19 cellular contexts compared by ENCODE assay signal in genomic region chr5:120512068-120512467, GRCh38. TPM values are rescaled to one million over a fixed set of nuclear protein-coding genes. Genes with fewer than 3 reads are reported as not detected.
DNase-seq lines count a peak whose midpoint lies in the region; ATAC-seq and TF ChIP-seq lines count a peak whose summit lies in the region.
"Had no signal": no experiment of that assay in that cellular context is flagged by ENCODE, and none has a peak within 500 bp of the region (broad histone marks: within the 10 kb centered on the region; RNA-seq: fewer than 3 reads in every experiment).

No MANE protein-coding gene starts in this region.

- ATAC-seq in HG02571 (IDR thresholded peaks at IDR 0.05; ENCODE audit: unreplicated experiment) = no peak
- ATAC-seq in CD8-positive, alpha-beta T cell = no peak
- ATAC-seq: HCT116, SK-N-SH treated with all-trans-retinoic acid at 6 μM for 48 hours had no signal

- no peak overlapping the region for H3K4me3 Mint-ChIP-seq in CD8-positive, alpha-beta T cell
- H3K4me3 Mint-ChIP-seq: CD14-positive monocyte had no signal

- H3K9ac ChIP-seq in colonic mucosa (ENCODE audit: low read depth in 2 of 2, low read length in 2 of 2) = no peak overlapping the region

- no peak overlapping the region for H3K27ac ChIP-seq in colonic mucosa
- no peak overlapping the region for H3K27ac ChIP-seq in CD8-positive, alpha-beta T cell (ENCODE audit: low read depth, low read length)
- H3K27ac ChIP-seq: Peyer's patch had no signal

- H2AFZ ChIP-seq in neuron (ENCODE audit: low read depth, low read length) = peak overlapping the region; percentile 17

- no peak overlapping the region for H3K27ac Mint-ChIP-seq in CD8-positive, alpha-beta T cell

- CTCF ChIA-PET in CD8-positive, alpha-beta T cell (lab: Charles Lee) = no interaction called here

- no peaks in the 10 kb centered on the region for H3K27me3 ChIP-seq in neuron (ENCODE audit: insufficient read depth, low read length)
- no peaks in the 10 kb centered on the region for H3K27me3 ChIP-seq in colonic mucosa
- H3K27me3 ChIP-seq in CD8-positive, alpha-beta T cell (ENCODE audit: insufficient read depth, low read length) = no peaks in the 10 kb centered on the region
- H3K27me3 ChIP-seq: Peyer's patch had no signal

- DNase-seq in ELF-1 (ENCODE audit: low read depth, low spot score) = peak; percentile 77
- peak; percentile 26 for DNase-seq in SK-N-DZ (ENCODE audit: low spot score)
- peak; percentile 58 for DNase-seq in iPS DF 4.7 (ENCODE audit: extremely low read depth, low spot score)
- DNase-seq in colonic mucosa = no peak
- DNase-seq in CD8-positive, alpha-beta T cell = no peak
- no peak for DNase-seq in NAMALWA (ENCODE audit: low spot score)
- DNase-seq: DMS79, GF-D8, NCI-H1048, NCI-H1694, NCI-H446, NCI-H774, Peyer's patch, Right ventricle myocardium superior had no signal

- H3K4me1 ChIP-seq in neuron (ENCODE audit: insufficient read depth, low read length) (peaks cover 19% of the 10 kb centered on the region), colonic mucosa (no peaks in the 10 kb centered on the region)
- no peaks in the 10 kb centered on the region for H3K4me1 ChIP-seq in CD8-positive, alpha-beta T cell (ENCODE audit: insufficient read depth, low read length)
- H3K4me1 ChIP-seq: Peyer's patch had no signal

- POLR2A ChIA-PET in CD8-positive, alpha-beta T cell (lab: Charles Lee) = no interaction called here

- no peak overlapping the region for H3K4me3 ChIP-seq in neuron (ENCODE audit: low read length)
- H3K4me3 ChIP-seq in colonic mucosa = no peak overlapping the region
- no peak overlapping the region for H3K4me3 ChIP-seq in CD8-positive, alpha-beta T cell (ENCODE audit: low read depth, low read length)
- H3K4me3 ChIP-seq: Peyer's patch had no signal

- no peaks in the 10 kb centered on the region for H3K4me1 Mint-ChIP-seq in CD8-positive, alpha-beta T cell (ENCODE audit: low read depth)
- H3K4me1 Mint-ChIP-seq: CD14-positive monocyte had no signal

- no peaks in the 10 kb centered on the region for H3K36me3 ChIP-seq in neuron (ENCODE audit: insufficient read depth, low read length)
- H3K36me3 ChIP-seq in colonic mucosa = no peaks in the 10 kb centered on the region
- H3K36me3 ChIP-seq in CD8-positive, alpha-beta T cell (ENCODE audit: insufficient read depth, low read length) = no peaks in the 10 kb centered on the region
- H3K36me3 ChIP-seq: Peyer's patch had no signal

- intact Hi-C loops in colonic mucosa (cut with DNase I) = no loop called here
- intact Hi-C loops in CD8-positive, alpha-beta T cell (cut with DNase I, micrococcal nuclease) = no loop called here

- no peaks in the 10 kb centered on the region for H3K9me3 Mint-ChIP-seq in CD8-positive, alpha-beta T cell

- H3K9me3 ChIP-seq in neuron (ENCODE audit: low read length) = no peaks in the 10 kb centered on the region
- no peaks in the 10 kb centered on the region for H3K9me3 ChIP-seq in colonic mucosa
- H3K9me3 ChIP-seq in CD8-positive, alpha-beta T cell (ENCODE audit: low read length) = no peaks in the 10 kb centered on the region
- H3K9me3 ChIP-seq: Peyer's patch had no signal

- no peak for TF ChIP-seq CTCF in colonic mucosa (IDR thresholded peaks at IDR 0.05)
- TF ChIP-seq CTCF in CD8-positive, alpha-beta T cell (IDR thresholded peaks at IDR 0.05) = no peak

- H3K36me3 Mint-ChIP-seq in CD8-positive, alpha-beta T cell = no peaks in the 10 kb centered on the region
- H3K36me3 Mint-ChIP-seq: CD14-positive monocyte had no signal

- H3K27me3 Mint-ChIP-seq in CD8-positive, alpha-beta T cell (ENCODE audit: low read depth) = no peaks in the 10 kb centered on the region

RNA-seq across cellular contexts. Expression of gene PRR16, which starts 48.0 kb away (rescaled TPM):
- polyA plus RNA-seq in SK-N-DZ (2014; cell fraction: cytosol; rRNA removed) = 0.96 and 1.3 TPM in 2 replicates
- polyA plus RNA-seq in SK-N-DZ (2014; cell fraction: nucleus; rRNA removed) = 0.10 and 0.30 TPM in 2 replicates
- 1 to 10 TPM; 1.2 to 1.4 TPM for total RNA-seq in colonic mucosa
- total RNA-seq in CD8-positive, alpha-beta T cell = not detected

Comparison
In these comparisons a context has a peak if more than half of its experiments do, and no peak if none do; other contexts are left out.
1. DNase-seq: peak in ELF-1 (single experiment), SK-N-DZ (single experiment) and iPS DF 4.7 (single experiment); none in colonic mucosa (single experiment), CD8-positive, alpha-beta T cell (0 of 7) and NAMALWA (single experiment).